10 cellular contexts compared by ENCODE assay signal in genomic region chr2:175837046-175837445, GRCh38.
DNase-seq lines count a peak whose midpoint lies in the region; ATAC-seq and TF ChIP-seq lines count a peak whose summit lies in the region.
"Had no signal": no experiment of that assay in that cellular context is flagged by ENCODE, and none has a peak within 500 bp of the region (broad histone marks: within the 10 kb centered on the region; RNA-seq: fewer than 3 reads in every experiment).

No MANE protein-coding gene starts in this region.

- intact Hi-C loops in transverse colon (cut with DNase I; ENCODE audit: low total_unique reads), result no loop called here

- no peak for TF ChIP-seq POLR2A in transverse colon (IDR thresholded peaks at IDR 0.05)

- in situ Hi-C loops in transverse colon (cut with MboI; ENCODE audit: low pct_ligation_motif_present in 1 of 4, low pct_unique_long_range_greater_than_20kb in 1 of 4, low sequenced_read_pairs in 3 of 4), result no loop called here

- WGBS in transverse colon (ENCODE audit: low coverage in 1 of 2), 2 donors, result 49 to 56% methylated on average over 3 of the region's 3 CpGs

- no peaks in the 10 kb centered on the region for H3K27me3 ChIP-seq in foreskin keratinocyte
- no peaks in the 10 kb centered on the region for H3K27me3 ChIP-seq in transverse colon
- H3K27me3 ChIP-seq: gastrocnemius medialis had no signal

- no peak overlapping the region for H3K27ac ChIP-seq in foreskin keratinocyte
- H3K27ac ChIP-seq in transverse colon, result peak overlapping the region in 2 of 4 donors; percentile 38 to 47
- H3K27ac ChIP-seq: gastrocnemius medialis had no signal

- ATAC-seq in SK-N-SH treated with all-trans-retinoic acid at 6 μM for 48 hours (peak; percentile 99), foreskin keratinocyte (peak; percentile 86), HG02571 (IDR thresholded peaks at IDR 0.05; ENCODE audit: unreplicated experiment) (no peak)

- no peaks in the 10 kb centered on the region for H3K9me3 ChIP-seq in transverse colon
- H3K9me3 ChIP-seq: gastrocnemius medialis had no signal

- H3K4me1 ChIP-seq in foreskin keratinocyte (no peaks in the 10 kb centered on the region), transverse colon (peaks cover 0 to 9% (median 2%) of the 10 kb centered on the region in 4 donors)

- H3K36me3 ChIP-seq in transverse colon, result no peaks in the 10 kb centered on the region
- H3K36me3 ChIP-seq: gastrocnemius medialis had no signal

- no peak for TF ChIP-seq EP300 in transverse colon (IDR thresholded peaks at IDR 0.05; ENCODE audit: low read depth)

- no peak overlapping the region for H3K4me3 ChIP-seq in transverse colon
- H3K4me3 ChIP-seq: gastrocnemius medialis, lung had no signal

- TF ChIP-seq CTCF in foreskin keratinocyte (conservative IDR thresholded peaks at IDR 0.05), result no peak
- TF ChIP-seq CTCF in transverse colon (IDR thresholded peaks at IDR 0.05), result no peak

- DNase-seq in H4 (ENCODE audit: low spot score) (peak; percentile 8), foreskin keratinocyte (peak; percentile 46 to 68), smooth muscle cell of the brain vasculature (ENCODE audit: low read depth, low spot score) (peak; percentile 41), transverse colon (no peak)
- DNase-seq in stimulated activated CD4-positive, alpha-beta T cell treated with anti-CD3 and anti-CD28 coated beads, Interleukin-15, amount 100 ng/mL, for 24 hours, result no peak
- DNase-seq: central memory CD4-positive, alpha-beta T cell; gastrocnemius medialis had no signal

TF ChIP-seq in SK-N-SH treated with all-trans-retinoic acid at 6 μM for 48 hours, 23 proteins besides CTCF, POLR2A, EP300 and RAD21:
- TF ChIP-seq TOX (CRISPR knock-in tag; IDR thresholded peaks at IDR 0.05; ENCODE audit: borderline replicate concordance) (no peak), ZFP3 (CRISPR knock-in tag; IDR thresholded peaks at IDR 0.05) (no peak), ESRRG (CRISPR knock-in tag; IDR thresholded peaks at IDR 0.05) (no peak), TSHZ2 (CRISPR knock-in tag; IDR thresholded peaks at IDR 0.05) (no peak), CSRNP3 (CRISPR knock-in tag; IDR thresholded peaks at IDR 0.05) (no peak), POU6F1 (CRISPR knock-in tag; IDR thresholded peaks at IDR 0.05; ENCODE audit: borderline replicate concordance, low read depth) (no peak)

Comparison
In these comparisons a context has a peak if more than half of its experiments do, and no peak if none do; other contexts are left out.
1. DNase-seq: peak in H4 (single experiment), foreskin keratinocyte (2 of 2) and smooth muscle cell of the brain vasculature (single experiment); none in stimulated activated CD4-positive, alpha-beta T cell treated with anti-CD3 and anti-CD28 coated beads, Interleukin-15, amount 100 ng/mL, for 24 hours (single experiment) and transverse colon (single experiment).